ENCODE assay signal across 17 cellular contexts in genomic region chr10:93363891-93364648, GRCh38.
DNase-seq lines count a peak whose midpoint lies in the region; ATAC-seq, FAIRE-seq and TF ChIP-seq lines count a peak whose summit lies in the region.
"Had no signal": no experiment of that assay in that cellular context is flagged by ENCODE, and none has a peak within 500 bp of the region (broad histone marks: within the 10 kb centered on the region; RNA-seq: fewer than 3 reads in every experiment).

No MANE protein-coding gene starts in this region.

- H3K4me1 ChIP-seq in right lobe of liver, result no peaks in the 10 kb centered on the region
- H3K4me1 ChIP-seq in HepG2 (ENCODE audit: insufficient read depth, low read length), result no peaks in the 10 kb centered on the region
- H3K4me1 ChIP-seq in heart left ventricle, result peaks cover 0 to 13% (median 0%) of the 10 kb centered on the region in 12 donors
- H3K4me1 ChIP-seq in prostate gland (replicated peaks), result no peaks in the 10 kb centered on the region
- H3K4me1 ChIP-seq: body of pancreas had no signal

- no TSS peak for BruUV-seq in HepG2 (replicated peaks; lab: Mats Ljungman, UMichigan)

- no peak overlapping the region for H3K4me2 ChIP-seq in HepG2 (ENCODE audit: low read depth, low read length)

- H3K9ac ChIP-seq in HepG2 (ENCODE audit: insufficient read depth, low read depth, low read length), result no peak overlapping the region

- peak; percentile 53 to 60 (median 57) for ATAC-seq in right lobe of liver
- no peak for ATAC-seq in HepG2
- ATAC-seq in heart left ventricle, result peak in 3 of 4 donors; percentile 32 to 77 (median 63)
- ATAC-seq in HG02840 (IDR thresholded peaks at IDR 0.05; ENCODE audit: low FRiP score, unreplicated experiment), result no peak
- ATAC-seq: body of pancreas had no signal

- TF ChIP-seq EP300 in HepG2 (IDR thresholded peaks at IDR 0.05; ENCODE audit: low read depth in 2 of 2, low read length in 2 of 2), result no peak
- no peak for TF ChIP-seq EP300 in HepG2 (CRISPR knock-in tag; IDR thresholded peaks at IDR 0.05; ENCODE audit: borderline replicate concordance)

- H3K27me3 ChIP-seq in right lobe of liver, result no peaks in the 10 kb centered on the region
- H3K27me3 ChIP-seq in HepG2 (ENCODE audit: control insufficient read depth in 1 of 2, insufficient read depth in 2 of 2, low read length in 2 of 2), result no peaks in the 10 kb centered on the region
- no peaks in the 10 kb centered on the region for H3K27me3 ChIP-seq in heart left ventricle
- H3K27me3 ChIP-seq in prostate gland (replicated peaks; ENCODE audit: insufficient read depth), result no peaks in the 10 kb centered on the region
- H3K27me3 ChIP-seq: body of pancreas had no signal

- no peak overlapping the region for H3K27ac ChIP-seq in right lobe of liver
- H3K27ac ChIP-seq in HepG2 (ENCODE audit: extremely low read length, insufficient read depth, low read length), result no peak overlapping the region
- peak overlapping the region in 1 of 12 donors; percentile 73 for H3K27ac ChIP-seq in heart left ventricle
- no peak overlapping the region for H3K27ac ChIP-seq in prostate gland
- H3K27ac ChIP-seq: body of pancreas had no signal

- POLR2A ChIA-PET in HepG2 (lab: Yijun Ruan, JAX), result no interaction called here

- TF ChIP-seq POLR2A in right lobe of liver (IDR thresholded peaks at IDR 0.05), result no peak
- TF ChIP-seq POLR2A in HepG2 (IDR thresholded peaks at IDR 0.05; ENCODE audit: insufficient read depth in 1 of 2, low read depth in 2 of 2, low read length in 2 of 2), result no peak
- no peak for TF ChIP-seq POLR2A in heart left ventricle (IDR thresholded peaks at IDR 0.05)
- TF ChIP-seq POLR2A in prostate gland (IDR thresholded peaks at IDR 0.05), result no peak
- no peak for TF ChIP-seq POLR2A in H54 (IDR thresholded peaks at IDR 0.05; ENCODE audit: low read depth, low read length)

- no peak for FAIRE-seq in HepG2 (lab: Jason Lieb, UNC)
- no peak for FAIRE-seq in H54 (lab: Jason Lieb, UNC)
- FAIRE-seq: A204.1 had no signal

- peaks cover 5% of the 10 kb centered on the region for H3K4me1 Mint-ChIP-seq in nephron progenitor cell

- H4K20me1 ChIP-seq in HepG2 (ENCODE audit: insufficient read depth, low read length), result no peaks in the 10 kb centered on the region

- H2AFZ ChIP-seq in HepG2 (ENCODE audit: low read length), result no peak overlapping the region

- H3K79me2 ChIP-seq in HepG2 (ENCODE audit: insufficient read depth, low read length), result no peaks in the 10 kb centered on the region

- WGBS in right lobe of liver (ENCODE audit: insufficient coverage, low coverage, low lambda C conversion rate, missing lambda C conversion rate), result 64% methylated on average over 10 of the region's 22 CpGs
- 82% methylated on average over 21 of the region's 22 CpGs for WGBS in HepG2 (ENCODE audit: low lambda C conversion rate)
- 78 to 84% (median 81%) methylated on average over 22 of the region's 22 CpGs for WGBS in heart left ventricle, 4 donors
- 55% methylated on average over 19 of the region's 22 CpGs for WGBS in prostate gland

- TF ChIP-seq CTCF in right lobe of liver (IDR thresholded peaks at IDR 0.05) (no peak), HepG2 (CRISPR knock-in tag; IDR thresholded peaks at IDR 0.05) (no peak), heart left ventricle (IDR thresholded peaks at IDR 0.05) (no peak), nephron progenitor cell (IDR thresholded peaks at IDR 0.05) (no peak), prostate gland (IDR thresholded peaks at IDR 0.05) (no peak)

- CTCF ChIA-PET in HepG2 (lab: Yijun Ruan, JAX; ENCODE audit: low intra/inter-chr PET ratio, low total read pairs), result no interaction called here

- no peak overlapping the region for H3K27ac Mint-ChIP-seq in nephron progenitor cell
- H3K27ac Mint-ChIP-seq: CD4-positive, alpha-beta T cell; progenitor cell of endocrine pancreas had no signal

- H3K36me3 ChIP-seq in right lobe of liver (no peaks in the 10 kb centered on the region), HepG2 (replicated peaks in 1 of 2; ENCODE audit: control insufficient read depth in 1 of 2, insufficient read depth in 2 of 2, low read length in 2 of 2) (no peaks in the 10 kb centered on the region), heart left ventricle (peaks cover 0 to 99% (median 69%) of the 10 kb centered on the region in 9 donors), prostate gland (peaks cover 0 to 8% of the 10 kb centered on the region in 2 donors)

- no peak overlapping the region for H3K4me3 ChIP-seq in right lobe of liver
- no peak overlapping the region for H3K4me3 ChIP-seq in HepG2 (replicated peaks in 1 of 3; ENCODE audit: insufficient read depth in 1 of 3, low read depth in 2 of 3, low read length in 3 of 3)
- H3K4me3 ChIP-seq in heart left ventricle, result peak overlapping the region in 1 of 12 donors; percentile 13
- H3K4me3 ChIP-seq in prostate gland, result no peak overlapping the region
- H3K4me3 ChIP-seq: body of pancreas had no signal

- intact Hi-C loops in right lobe of liver (cut with DNase I) (no loop called here), HepG2 (cut with micrococcal nuclease; ENCODE audit: unreplicated experiment) (no loop called here), heart left ventricle (cut with DNase I) (no loop called here), prostate gland (cut with DNase I) (no loop called here)

- peaks cover 21% of the 10 kb centered on the region for H3K36me3 Mint-ChIP-seq in nephron progenitor cell (ENCODE audit: low read depth)

- in situ Hi-C loops in HepG2 (cut with HindIII; ENCODE audit: extremely low pct_ligation_motif_present, low pct_unique_long_range_greater_than_20kb), result no loop called here

- peaks cover 5% of the 10 kb centered on the region for H3K9me3 Mint-ChIP-seq in nephron progenitor cell
- H3K9me3 Mint-ChIP-seq: CD4-positive, alpha-beta T cell had no signal

- DNase-seq in right lobe of liver (peak in 2 of 3 donors; percentile 47 to 50), HepG2 (ENCODE audit: low spot score) (no peak), heart left ventricle (peak; percentile 15 to 72 (median 60)), nephron progenitor cell (peak; percentile 8), prostate gland (ENCODE audit: low spot score) (no peak), NCI-H2196 treated with DMSO at 0.1 percent for 48 hours (lab: John Stamatoyannopoulos, UW; ENCODE audit: unreplicated experiment) (no peak), H54 (ENCODE audit: insufficient read length, low spot score) (no peak)
- DNase-seq: activated gamma-delta T cell treated with Interleukin-2 at 50 U/mL for 16 hours; CD4-positive, alpha-beta T cell; NCI-H1092; NCI-H446; stimulated activated CD8-positive, alpha-beta memory T cell treated with anti-CD3 and anti-CD28 coated beads, Interleukin-4, amount 100 ng/mL, for 48 hours; SW 1271 had no signal

- no peak for TF ChIP-seq RAD21 in HepG2 (CRISPR knock-in tag; IDR thresholded peaks at IDR 0.05)

- no peaks in the 10 kb centered on the region for H3K27me3 Mint-ChIP-seq in nephron progenitor cell (ENCODE audit: low read depth, poor library complexity)
- H3K27me3 Mint-ChIP-seq: CD4-positive, alpha-beta T cell; progenitor cell of endocrine pancreas had no signal

- H3K4me3 Mint-ChIP-seq in nephron progenitor cell, result no peak overlapping the region
- H3K4me3 Mint-ChIP-seq: CD4-positive, alpha-beta T cell had no signal

- H3K9me3 ChIP-seq in right lobe of liver, result no peaks in the 10 kb centered on the region
- H3K9me3 ChIP-seq in HepG2 (ENCODE audit: low read length), result no peaks in the 10 kb centered on the region
- H3K9me3 ChIP-seq in heart left ventricle, result no peaks in the 10 kb centered on the region
- no peaks in the 10 kb centered on the region for H3K9me3 ChIP-seq in prostate gland
- H3K9me3 ChIP-seq: body of pancreas had no signal

TF ChIP-seq in HepG2, 621 proteins besides CTCF, POLR2A, EP300 and RAD21 (continues in another document):
- TF ChIP-seq CENPT (CRISPR knock-in tag; IDR thresholded peaks at IDR 0.05; ENCODE audit: low read depth) (no peak), ZKSCAN5 (CRISPR knock-in tag; IDR thresholded peaks at IDR 0.05) (no peak), ZNF317 (CRISPR knock-in tag; IDR thresholded peaks at IDR 0.05) (no peak), ZNF484 (CRISPR knock-in tag; IDR thresholded peaks at IDR 0.05; ENCODE audit: borderline replicate concordance, low read depth) (no peak), ZNF569 (CRISPR knock-in tag; IDR thresholded peaks at IDR 0.05; ENCODE audit: borderline replicate concordance) (no peak), ZNF335 (CRISPR knock-in tag; IDR thresholded peaks at IDR 0.05) (no peak), ZNF557 (CRISPR knock-in tag; IDR thresholded peaks at IDR 0.05) (no peak), TEAD3 (CRISPR knock-in tag; optimal IDR thresholded peaks at IDR 0.05; ENCODE audit: borderline replicate concordance) (no peak), MED13 (CRISPR knock-in tag; IDR thresholded peaks at IDR 0.05) (no peak), ZBTB2 (CRISPR knock-in tag; IDR thresholded peaks at IDR 0.05; ENCODE audit: low read depth) (no peak), MEIS2 (CRISPR knock-in tag; IDR thresholded peaks at IDR 0.05) (no peak), SOX6 (IDR thresholded peaks at IDR 0.05) (no peak), SOX6 (CRISPR knock-in tag; IDR thresholded peaks at IDR 0.05) (no peak), PAWR (CRISPR knock-in tag; IDR thresholded peaks at IDR 0.05; ENCODE audit: borderline replicate concordance) (no peak)

Comparison
In these comparisons a context has a peak if more than half of its experiments do, and no peak if none do; other contexts are left out.
1. ATAC-seq: peak in right lobe of liver (4 of 4) and heart left ventricle (3 of 4); none in HepG2 (single experiment) and HG02840 (single experiment).
2. DNase-seq: peak in right lobe of liver (2 of 3), heart left ventricle (5 of 5) and nephron progenitor cell (single experiment); none in HepG2 (single experiment), prostate gland (single experiment), NCI-H2196 treated with DMSO at 0.1 percent for 48 hours (single experiment) and H54 (single experiment).